In the genomic region with DNA sequence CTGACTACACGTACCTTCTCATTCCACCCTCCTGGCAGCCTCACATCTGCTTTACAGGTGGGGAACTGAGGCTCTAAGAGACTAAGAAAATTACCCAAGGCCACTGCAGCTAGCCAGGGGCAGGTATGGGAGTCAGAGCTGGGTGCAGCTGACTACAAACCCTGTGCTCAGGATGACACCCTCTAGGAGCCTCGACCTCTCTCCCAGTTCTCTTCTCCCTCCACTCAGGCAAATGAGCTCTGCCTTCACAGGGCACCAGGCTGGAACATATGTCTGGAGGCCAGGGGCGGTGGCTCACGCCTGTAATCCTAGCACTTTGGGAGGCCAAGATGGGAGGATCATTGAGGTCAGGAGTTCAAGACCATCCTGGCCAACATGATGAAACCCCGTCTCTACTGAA, we compare ENCODE assay signal across 16 cellular contexts. TPM values are rescaled to one million over a fixed set of nuclear protein-coding genes. Genes with fewer than 3 reads are reported as not detected.
DNase-seq lines count a peak whose midpoint lies in the region; ATAC-seq and TF ChIP-seq lines count a peak whose summit lies in the region.
"Had no signal": no experiment of that assay in that cellular context is flagged by ENCODE, and none has a peak within 500 bp of the region (broad histone marks: within the 10 kb centered on the region; RNA-seq: fewer than 3 reads in every experiment).

No MANE protein-coding gene starts in this region.

- CTCF ChIA-PET in OCI-LY7 (lab: Charles Lee; ENCODE audit: unreplicated experiment), result interaction anchor here (1.0 kb wide), 1 partner anchor 10 kb away, joined by 5 read pairs; no protein-coding TSS in a partner anchor

- peak overlapping the region; percentile 18; the same call in 1 of the 2 replicates for H3K4me2 ChIP-seq in OCI-LY7 (ENCODE audit: low read length)
- H3K4me2 ChIP-seq in parathyroid adenoma (ENCODE audit: low read length), result no peak overlapping the region

- peak overlapping the region; percentile 76 to 93 for H3K27ac ChIP-seq in liver (ENCODE audit: low read depth in 1 of 2, low read length in 2 of 2)
- peak overlapping the region in 1 of 3 donors; percentile 16 for H3K27ac ChIP-seq in right lobe of liver
- H3K27ac ChIP-seq in OCI-LY7 (ENCODE audit: low read depth, low read length, poor library complexity, severe bottlenecking), result no peak overlapping the region
- H3K27ac ChIP-seq in parathyroid adenoma, result peak overlapping the region; percentile 96
- H3K27ac ChIP-seq: BLaER1 had no signal

- ATAC-seq in right lobe of liver, result no peak
- ATAC-seq in HG02763 (IDR thresholded peaks at IDR 0.05; ENCODE audit: unreplicated experiment), result no peak

- 83% methylated on average over 5 of the region's 5 CpGs for WGBS in liver
- WGBS in right lobe of liver (ENCODE audit: insufficient coverage, low coverage, low lambda C conversion rate, missing lambda C conversion rate), result 75% methylated on average over 2 of the region's 5 CpGs

- peaks cover 0 to 2% (median 0%) of the 10 kb centered on the region in 4 donors for H3K36me3 ChIP-seq in liver (ENCODE audit: control insufficient read depth in 4 of 4, insufficient read depth in 3 of 4, low read depth in 1 of 4, low read length in 3 of 4)
- H3K36me3 ChIP-seq in right lobe of liver, result no peaks in the 10 kb centered on the region
- no peaks in the 10 kb centered on the region for H3K36me3 ChIP-seq in OCI-LY7 (ENCODE audit: insufficient read depth, low read length)
- H3K36me3 ChIP-seq in parathyroid adenoma (ENCODE audit: control insufficient read depth, insufficient read depth, low read length), result no peaks in the 10 kb centered on the region
- H3K36me3 ChIP-seq: BLaER1 had no signal

- H3K27me3 ChIP-seq in liver (ENCODE audit: control insufficient read depth in 4 of 4, insufficient read depth in 4 of 4, low read length in 3 of 4) (no peaks in the 10 kb centered on the region), right lobe of liver (no peaks in the 10 kb centered on the region), parathyroid adenoma (ENCODE audit: control insufficient read depth, insufficient read depth, low read length) (no peaks in the 10 kb centered on the region)

- BruUV-seq in OCI-LY7 (replicated peaks; lab: Mats Ljungman, UMichigan), result no TSS peak

- intact Hi-C loops in right lobe of liver (cut with DNase I) (no loop called here), OCI-LY7 (cut with micrococcal nuclease; ENCODE audit: unreplicated experiment) (no loop called here)

- H3K4me3 ChIP-seq in liver (ENCODE audit: low read depth in 1 of 3, low read length in 3 of 3) (no peak overlapping the region), right lobe of liver (no peak overlapping the region), OCI-LY7 (ENCODE audit: low read depth, low read length, poor library complexity, severe bottlenecking) (no peak overlapping the region), parathyroid adenoma (ENCODE audit: low read depth, low read length) (no peak overlapping the region)
- H3K4me3 ChIP-seq: BLaER1 had no signal

- H3K9me2 ChIP-seq in OCI-LY7 (ENCODE audit: insufficient read depth, low read length), result no peaks in the 10 kb centered on the region

- DNase-seq in right lobe of liver, result no peak
- DNase-seq in OCI-LY7 (ENCODE audit: low spot score), result no peak
- DNase-seq in GF-D8 (lab: John Stamatoyannopoulos, UW), result no peak
- no peak for DNase-seq in DMS114 treated with DMSO at 0.1 percent for 48 hours (lab: John Stamatoyannopoulos, UW; ENCODE audit: unreplicated experiment)
- DNase-seq: 8988T; AML-193; CD4-positive, CD25-positive, alpha-beta regulatory T cell; GOT3; HCEC 1CT; HFFc6; KG1 had no signal

- no peak overlapping the region for H3K9ac ChIP-seq in liver (ENCODE audit: low read depth in 1 of 2, low read length in 2 of 2)
- no peak overlapping the region for H3K9ac ChIP-seq in parathyroid adenoma
- H3K9ac ChIP-seq: BLaER1 had no signal

- H2AFZ ChIP-seq in OCI-LY7 (ENCODE audit: low read length) (no peak overlapping the region), parathyroid adenoma (no peak overlapping the region)

- peaks cover 11 to 49% (median 29%) of the 10 kb centered on the region in 4 donors for H3K4me1 ChIP-seq in liver (ENCODE audit: control insufficient read depth in 4 of 4, insufficient read depth in 4 of 4, low read length in 3 of 4)
- peaks cover 0 to 29% (median 8%) of the 10 kb centered on the region in 4 donors for H3K4me1 ChIP-seq in right lobe of liver
- peaks cover 68% of the 10 kb centered on the region for H3K4me1 ChIP-seq in OCI-LY7 (ENCODE audit: insufficient read depth, low read length, poor library complexity, severe bottlenecking)
- peaks cover 49% of the 10 kb centered on the region for H3K4me1 ChIP-seq in parathyroid adenoma

- no peak for TF ChIP-seq POLR2A in right lobe of liver (IDR thresholded peaks at IDR 0.05)

- POLR2A ChIA-PET in OCI-LY7 (lab: Charles Lee), result interaction anchor here (1.5 kb wide), 1 partner anchor 160 kb away, joined by 4 read pairs; no protein-coding TSS in a partner anchor

- TF ChIP-seq RAD21 in liver (IDR thresholded peaks at IDR 0.05), result no peak

- TF ChIP-seq CTCF in liver (IDR thresholded peaks at IDR 0.05; ENCODE audit: low read depth, low read length, missing input control) (no peak), right lobe of liver (IDR thresholded peaks at IDR 0.05) (no peak), OCI-LY7 (conservative IDR thresholded peaks at IDR 0.05; ENCODE audit: low read length) (no peak), parathyroid adenoma (IDR thresholded peaks at IDR 0.05) (no peak)

- H3K9me3 ChIP-seq in liver (ENCODE audit: control insufficient read depth in 4 of 4, low read length in 3 of 4) (no peaks in the 10 kb centered on the region), right lobe of liver (no peaks in the 10 kb centered on the region), OCI-LY7 (ENCODE audit: low read length) (no peaks in the 10 kb centered on the region), parathyroid adenoma (ENCODE audit: control insufficient read depth, low read length) (no peaks in the 10 kb centered on the region)
- H3K9me3 ChIP-seq: BLaER1 had no signal

- H4K20me1 ChIP-seq in OCI-LY7 (ENCODE audit: insufficient read depth, low read length), result no peaks in the 10 kb centered on the region

- H3K79me2 ChIP-seq in OCI-LY7 (ENCODE audit: insufficient read depth, low read depth, low read length) (no peaks in the 10 kb centered on the region), parathyroid adenoma (peaks cover 13% of the 10 kb centered on the region)

TF ChIP-seq in liver, 16 proteins besides CTCF, POLR2A, EP300 and RAD21 (continues in another document):
- TF ChIP-seq RXRA (IDR thresholded peaks at IDR 0.05) (no peak), FOXA1 (IDR thresholded peaks at IDR 0.05) (no peak), EGR1 (IDR thresholded peaks at IDR 0.05; ENCODE audit: low read depth in 2 of 2) (no peak), YY1 (IDR thresholded peaks at IDR 0.05) (no peak), HNF4G (IDR thresholded peaks at IDR 0.05) (no peak), ATF3 (IDR thresholded peaks at IDR 0.05) (no peak), HNF4A (conservative IDR thresholded peaks at IDR 0.05) (no peak), ZBTB33 (IDR thresholded peaks at IDR 0.05) (no peak), FOXA2 (IDR thresholded peaks at IDR 0.05) (no peak), GABPA (IDR thresholded peaks at IDR 0.05 in 1 of 2, conservative IDR thresholded peaks at IDR 0.05 in 1 of 2) (no peak)
- TF ChIP-seq, protein P1, sequence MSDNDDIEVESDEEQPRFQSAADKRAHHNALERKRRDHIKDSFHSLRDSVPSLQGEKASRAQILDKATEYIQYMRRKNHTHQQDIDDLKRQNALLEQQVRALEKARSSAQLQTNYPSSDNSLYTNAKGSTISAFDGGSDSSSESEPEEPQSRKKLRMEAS (IDR thresholded peaks at IDR 0.05), result no peak

RNA-seq across cellular contexts. Expression of gene SYT12, which starts 4.0 kb away (rescaled TPM):
- total RNA-seq in liver, result 1 to 10 TPM; 1.0 to 1.8 TPM
- polyA plus RNA-seq in liver, result 10 to 100 TPM in 1 of 2 donors, under 1 TPM in 1; 0.47 to 12.1 TPM
- 10 to 100 TPM in 4 of 6 experiments, 1 to 10 TPM in 2; 1.8 to 35.3 (median 14.2) TPM for total RNA-seq in right lobe of liver
- 0.21 and 0.25 TPM in 2 replicates for total RNA-seq in OCI-LY7 (2014; rRNA removed; shearing (Covaris generic))
- total RNA-seq in OCI-LY7 (2022), result 0.72 and 0.87 TPM in 2 replicates
- total RNA-seq: CD4-positive, CD25-positive, alpha-beta regulatory T cell; HFFc6 had no signal
- polyA plus RNA-seq: CD4-positive, CD25-positive, alpha-beta regulatory T cell had no signal

RNA-seq across cellular contexts. Expression of gene RHOD, which starts 29.7 kb away (rescaled TPM):
- total RNA-seq in liver (10 to 100 TPM in 1 of 2 donors, 1 to 10 TPM in 1; 7.8 to 27.0 TPM), right lobe of liver (100 to 1,000 TPM in 1 of 6 experiments, 10 to 100 TPM in 5; 17.8 to 106 (median 47.3) TPM), OCI-LY7 (2022) (not detected in 2 replicates)
- 10 to 100 TPM; 39.4 to 50.7 TPM for polyA plus RNA-seq in liver
- total RNA-seq in OCI-LY7 (2014; rRNA removed; shearing (Covaris generic)), result not detected in 2 replicates
- total RNA-seq: CD4-positive, CD25-positive, alpha-beta regulatory T cell; G401 had no signal

RNA-seq across cellular contexts. Expression of gene C11orf86, which starts 51.8 kb away (rescaled TPM):
- not detected for total RNA-seq in liver
- under 1 TPM in 1 of 2 donors, not detected in 1; 0.18 TPM for polyA plus RNA-seq in liver
- not detected for total RNA-seq in right lobe of liver
- total RNA-seq in OCI-LY7 (2014; rRNA removed; shearing (Covaris generic)), result not detected in 2 replicates
- not detected in 2 replicates for total RNA-seq in OCI-LY7 (2022)
- total RNA-seq: CD4-positive, CD25-positive, alpha-beta regulatory T cell; G401; HFFc6 had no signal
- polyA plus RNA-seq: CD4-positive, CD25-positive, alpha-beta regulatory T cell had no signal

Comparison
In these comparisons a context has a peak if more than half of its experiments do, and no peak if none do; other contexts are left out.
1. RNA of gene RHOD, which starts 29.7 kb away (total RNA-seq): 17.8 to 106 TPM in right lobe of liver and 7.8 to 27.0 TPM in liver; not detected in OCI-LY7; every median in the first group is over 4 times any median in the second.